ENCODE assay signal across 8 cellular contexts in the genomic region with DNA sequence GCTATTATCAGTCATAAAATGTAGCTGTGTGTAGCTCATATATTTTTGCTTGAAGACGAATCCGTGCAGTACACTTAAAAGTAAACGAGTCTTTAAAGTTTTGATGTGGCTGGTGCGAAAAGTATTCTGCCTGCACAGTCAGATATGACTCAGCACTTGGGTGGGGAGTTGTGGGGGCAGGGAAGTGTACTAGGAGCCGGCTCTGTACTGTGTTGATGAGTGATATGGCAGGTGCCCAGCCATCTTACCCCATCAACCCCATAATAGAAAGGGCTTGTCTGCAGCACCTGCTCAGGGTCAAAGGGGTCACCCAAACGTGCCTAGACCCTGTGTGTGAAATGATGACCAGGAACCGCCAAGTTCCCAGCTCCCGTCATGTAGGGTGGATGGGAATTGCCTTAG. TPM values are rescaled to one million over a fixed set of nuclear protein-coding genes. Genes with fewer than 3 reads are reported as not detected.
DNase-seq lines count a peak whose midpoint lies in the region; ATAC-seq and TF ChIP-seq lines count a peak whose summit lies in the region.

No MANE protein-coding gene starts in this region.

- TF ChIP-seq CTCF in AG04450 (IDR thresholded peaks at IDR 0.05; ENCODE audit: low read depth, low read length): no peak

- peak; percentile 91 for ATAC-seq in GM19351 (IDR thresholded peaks at IDR 0.05; ENCODE audit: unreplicated experiment)
- no peak for ATAC-seq in HG02571 (IDR thresholded peaks at IDR 0.05; ENCODE audit: unreplicated experiment)

- H3K9me3 ChIP-seq in AG04450 (ENCODE audit: control insufficient read depth, insufficient read depth, low read length): no peaks in the 10 kb centered on the region; the same call in 1 of the 2 replicates

- CTCF ChIA-PET in AG04450 (lab: Charles Lee): no interaction called here

- DNase-seq in AG04450 (ENCODE audit: low read depth, low spot score): peak; percentile 44
- DNase-seq in M059J (ENCODE audit: low read depth): peak; percentile 76
- peak; percentile 4 for DNase-seq in activated T-cell treated with anti-CD3 and anti-CD28 coated beads for 1 hour (ENCODE audit: low read depth)
- peak in 41 of 42 donors; percentile 34 to 86 (median 61) for DNase-seq in head of caudate nucleus
- peak; percentile 50 for DNase-seq in stimulated activated CD8-positive, alpha-beta memory T cell treated with anti-CD3 and anti-CD28 coated beads, Interleukin-12 subunit alpha, Interleukin-12 subunit beta, amount 100 ng/mL, for 24 hours (ENCODE audit: extremely low read depth)
- DNase-seq in foreskin melanocyte: no peak

- intact Hi-C loops in head of caudate nucleus (cut with DNase I): no loop called here

- H3K27me3 ChIP-seq in AG04450 (ENCODE audit: control insufficient read depth, insufficient read depth, low read length): peaks cover 18% of the 10 kb centered on the region

- no peak overlapping the region for H3K4me3 ChIP-seq in AG04450 (ENCODE audit: low read depth, low read length)

- POLR2A ChIA-PET in AG04450 (lab: Yijun Ruan, JAX): interaction anchor here (0.6 kb wide), 1 partner anchor 20 kb away, joined by 4 read pairs; no protein-coding TSS in a partner anchor

- no peak overlapping the region for H3K27ac ChIP-seq in AG04450 (ENCODE audit: low read depth, low read length)

RNA-seq across cellular contexts. Expression of a gene that starts 47.8 kb away (rescaled TPM):
- 3.4 and 4.2 TPM in 2 replicates for polyA plus RNA-seq in AG04450 (2011; rRNA removed)
- 4.8 and 7.0 TPM in 2 replicates for polyA minus RNA-seq in AG04450 (2011; rRNA and poly(A)+ RNA removed)
- total RNA-seq in M059J (2014; rRNA removed; shearing (Covaris generic)): 6.5 and 7.6 TPM in 2 replicates
